Comparison of ENCODE assay signal across 19 cellular contexts in genomic region chr2:33443272-33443829, GRCh38. TPM values are rescaled to one million over a fixed set of nuclear protein-coding genes. Genes with fewer than 3 reads are reported as not detected.
DNase-seq lines count a peak whose midpoint lies in the region; TF ChIP-seq lines count a peak whose summit lies in the region.
"Had no signal": no experiment of that assay in that cellular context is flagged by ENCODE, and none has a peak within 500 bp of the region (broad histone marks: within the 10 kb centered on the region; RNA-seq: fewer than 3 reads in every experiment).

No MANE protein-coding gene starts in this region.

- H3K4me3 Mint-ChIP-seq in nephron progenitor cell, result no peak overlapping the region
- no peak overlapping the region for H3K4me3 Mint-ChIP-seq in MCF 10A (ENCODE audit: unreplicated experiment)
- H3K4me3 Mint-ChIP-seq: activated CD4-positive, alpha-beta T cell treated with anti-CD3 and anti-CD28 coated beads, Interleukin-2, amount 10 ng/mL, durations not matched to agents 7 days and 5 days; activated naive CD8-positive, alpha-beta T cell treated with anti-CD3 and anti-CD28 coated beads, Interleukin-2, amount 10 ng/mL, durations not matched to agents 7 days and 5 days; activated T-helper 17 cell treated with anti-CD3 and anti-CD28 coated beads, Interleukin-2, amount 50 U/mL, for 72 hours; CD14-positive monocyte; T-helper 1 cell treated with Interleukin-12 subunit alpha and Interleukin-12 subunit beta and Interleukin-4 antibody, amounts not matched to agents 30 μg/mL and 1 μg/mL, for 36 hours had no signal

- POLR2A ChIA-PET in MCF 10A (lab: Yijun Ruan, JAX), result no interaction called here

- no TSS peak for BruUV-seq in MCF 10A (replicated peaks; lab: Mats Ljungman, UMichigan)

- DNase-seq in AG08395 (ENCODE audit: low spot score) (peak; percentile 36), MV-4-11 (lab: John Stamatoyannopoulos, UW) (peak; percentile 6), fibroblast of peridontal ligament (ENCODE audit: extremely low read depth) (peak; percentile 74), iris pigment epithelial cell (ENCODE audit: low read depth) (peak; percentile 83), nephron progenitor cell (no peak), cortex of kidney (lab: John Stamatoyannopoulos, UW) (no peak), MCF 10A (ENCODE audit: unreplicated experiment) (no peak), GM19238 (ENCODE audit: insufficient read length, low spot score) (no peak)
- DNase-seq: activated CD4-positive, alpha-beta T cell treated with anti-CD3 and anti-CD28 coated beads, Interleukin-2, amount 10 ng/mL, durations not matched to agents 7 days and 5 days; activated naive CD8-positive, alpha-beta T cell treated with anti-CD3 and anti-CD28 coated beads, Interleukin-2, amount 10 ng/mL, durations not matched to agents 7 days and 5 days; DMS 273 treated with DMSO at 0.1 percent for 48 hours; erythroblast; GOT3; NCI-H1694 treated with DMSO at 0.1 percent for 48 hours; SJCRH30; stimulated activated CD4-positive, alpha-beta T cell treated with anti-CD3 and anti-CD28 coated beads, Interleukin-12 subunit alpha, Interleukin-12 subunit beta, amount 100 ng/mL, for 4 hours had no signal

- H3K36me3 Mint-ChIP-seq in nephron progenitor cell (ENCODE audit: low read depth) (no peaks in the 10 kb centered on the region), MCF 10A (ENCODE audit: insufficient read depth, unreplicated experiment) (no peaks in the 10 kb centered on the region)
- H3K36me3 Mint-ChIP-seq: activated naive CD8-positive, alpha-beta T cell treated with anti-CD3 and anti-CD28 coated beads, Interleukin-2, amount 10 ng/mL, durations not matched to agents 7 days and 5 days; CD14-positive monocyte had no signal

- CTCF ChIA-PET in MCF 10A (lab: Yijun Ruan, JAX), result interaction anchor here (0.6 to 3.1 kb wide), 10 partner anchors 9 to 410 kb away, joined by 3 to 19 read pairs (median 4); no protein-coding TSS in a partner anchor

- no peaks in the 10 kb centered on the region for H3K4me1 Mint-ChIP-seq in nephron progenitor cell
- H3K4me1 Mint-ChIP-seq in MCF 10A (ENCODE audit: insufficient read depth, unreplicated experiment), result no peaks in the 10 kb centered on the region
- H3K4me1 Mint-ChIP-seq: activated CD4-positive, alpha-beta T cell treated with anti-CD3 and anti-CD28 coated beads, Interleukin-2, amount 10 ng/mL, durations not matched to agents 7 days and 5 days; activated T-helper 17 cell treated with anti-CD3 and anti-CD28 coated beads, Interleukin-2, amount 50 U/mL, for 72 hours had no signal

- TF ChIP-seq CTCF in nephron progenitor cell (IDR thresholded peaks at IDR 0.05), result no peak
- no peak for TF ChIP-seq CTCF in MCF 10A (IDR thresholded peaks at IDR 0.05; ENCODE audit: unreplicated experiment)

- intact Hi-C loops in MCF 10A (cut with micrococcal nuclease), result loop anchor here (10.0 kb wide), 1 partner anchor 889 kb away; no protein-coding TSS in a partner anchor

- H3K9me3 Mint-ChIP-seq in nephron progenitor cell (peaks cover 4% of the 10 kb centered on the region), MCF 10A (ENCODE audit: unreplicated experiment) (no peaks in the 10 kb centered on the region)
- H3K9me3 Mint-ChIP-seq: activated CD4-positive, alpha-beta T cell treated with anti-CD3 and anti-CD28 coated beads, Interleukin-2, amount 10 ng/mL, durations not matched to agents 7 days and 5 days; activated T-helper 17 cell treated with anti-CD3 and anti-CD28 coated beads, Interleukin-2, amount 50 U/mL, for 72 hours; T-helper 1 cell treated with Interleukin-12 subunit alpha and Interleukin-12 subunit beta and Interleukin-4 antibody, amounts not matched to agents 30 μg/mL and 1 μg/mL, for 36 hours had no signal

- H3K27ac Mint-ChIP-seq in nephron progenitor cell (no peak overlapping the region), MCF 10A (ENCODE audit: low read depth, unreplicated experiment) (no peak overlapping the region)
- H3K27ac Mint-ChIP-seq: activated CD4-positive, alpha-beta T cell treated with anti-CD3 and anti-CD28 coated beads, Interleukin-2, amount 10 ng/mL, durations not matched to agents 7 days and 5 days; activated naive CD8-positive, alpha-beta T cell treated with anti-CD3 and anti-CD28 coated beads, Interleukin-2, amount 10 ng/mL, durations not matched to agents 7 days and 5 days; activated T-helper 17 cell treated with anti-CD3 and anti-CD28 coated beads, Interleukin-2, amount 50 U/mL, for 72 hours; T-helper 1 cell treated with Interleukin-12 subunit alpha and Interleukin-12 subunit beta and Interleukin-4 antibody, amounts not matched to agents 30 μg/mL and 1 μg/mL, for 36 hours had no signal

- H3K27me3 Mint-ChIP-seq in nephron progenitor cell (ENCODE audit: low read depth, poor library complexity) (no peaks in the 10 kb centered on the region), MCF 10A (ENCODE audit: insufficient read depth, unreplicated experiment) (no peaks in the 10 kb centered on the region)

RNA-seq across cellular contexts. Expression of gene RASGRP3, which starts 33.1 kb away (rescaled TPM):
- 0.26 TPM in 1 of 2 replicates, not detected in the other for total RNA-seq in MCF 10A (2022)

Comparison
In these comparisons a context has a peak if more than half of its experiments do, and no peak if none do; other contexts are left out.
1. DNase-seq: peak in AG08395 (single experiment), MV-4-11 (single experiment), fibroblast of peridontal ligament (single experiment) and iris pigment epithelial cell (single experiment); none in nephron progenitor cell (single experiment), cortex of kidney (single experiment), MCF 10A (single experiment) and GM19238 (single experiment).